ENCODE assay signal across 29 cellular contexts in genomic region chr2:240891492-240892340, GRCh38. TPM values are rescaled to one million over a fixed set of nuclear protein-coding genes. Genes with fewer than 3 reads are reported as not detected.
"Had no signal": no experiment of that assay in that cellular context is flagged by ENCODE, and none has a peak within 500 bp of the region (broad histone marks: within the 10 kb centered on the region; RNA-seq: fewer than 3 reads in every experiment).

No MANE protein-coding gene starts in this region.

- ATAC-seq: activated CD4-positive, alpha-beta T cell treated with anti-CD3 and anti-CD28 coated beads for 36 hours; activated CD8-positive, alpha-beta T cell treated with anti-CD3 and anti-CD28 coated beads, Interleukin-2, amount 10 ng/mL, durations not matched to agents 7 days and 5 days; activated T-cell treated with anti-CD3 and anti-CD28 coated beads, Interleukin-2, amount 50 U/mL, for 72 hours; gastroesophageal sphincter; left ventricle myocardium superior; pancreas; psoas muscle; stimulated activated naive CD8-positive, alpha-beta T cell treated with anti-CD3 and anti-CD28 coated beads, Interleukin-15, Interleukin-2, amounts not matched to agents 100 U/mL and 50 U/mL, for 24 hours had no signal

- H3K9me3 ChIP-seq: colonic mucosa, gastroesophageal sphincter, neutrophil, pancreas, psoas muscle, testis, transverse colon, vagina had no signal

- H3K27ac ChIP-seq: colonic mucosa, epithelial cell of prostate, gastroesophageal sphincter, hepatocyte, neutrophil, pancreas, psoas muscle, testis, transverse colon had no signal

- H3K4me3 ChIP-seq: colonic mucosa, gastroesophageal sphincter, hepatocyte, pancreas, psoas muscle, testis, transverse colon had no signal

- H3K4me1 ChIP-seq: gastroesophageal sphincter, psoas muscle, testis had no signal

- H3K36me3 ChIP-seq: colonic mucosa, gastroesophageal sphincter, neutrophil, pancreas, transverse colon, vagina had no signal

- DNase-seq: activated CD4-positive, alpha-beta T cell treated with anti-CD3 and anti-CD28 coated beads for 36 hours; activated CD4-positive, CD25-positive, alpha-beta regulatory T cell; activated CD8-positive, alpha-beta T cell treated with anti-CD3 and anti-CD28 coated beads, Interleukin-2, amount 10 ng/mL, durations not matched to agents 7 days and 5 days; activated effector memory CD4-positive, alpha-beta T cell treated with Interleukin-2 at 50 U/mL for 16 hours; activated naive CD4-positive, alpha-beta T cell treated with Interleukin-2 at 50 U/mL for 16 hours; activated T-cell treated with anti-CD3 and anti-CD28 coated beads for 4 hours; activated T-cell treated with anti-CD3 and anti-CD28 coated beads, Interleukin-2, amount 50 U/mL, for 72 hours; colonic mucosa; effector CD8-positive, alpha-beta T cell; islet precursor cell; left ventricle myocardium superior; stimulated activated naive CD8-positive, alpha-beta T cell treated with anti-CD3 and anti-CD28 coated beads, Interleukin-15, Interleukin-2, amounts not matched to agents 100 U/mL and 50 U/mL, for 24 hours; testis; transverse colon had no signal

- FAIRE-seq: bronchial epithelial cell, endometrium, pancreas had no signal

- H3K27me3 ChIP-seq: colonic mucosa, gastroesophageal sphincter, hepatocyte, neutrophil, pancreas, testis, transverse colon, vagina had no signal

RNA-seq across cellular contexts. Expression of gene MAB21L4, which starts 4.2 kb away (rescaled TPM):
- total RNA-seq: activated CD4-positive, alpha-beta T cell treated with anti-CD3 and anti-CD28 coated beads for 36 hours; activated CD8-positive, alpha-beta T cell treated with anti-CD3 and anti-CD28 coated beads, Interleukin-2, amount 10 ng/mL, durations not matched to agents 7 days and 5 days; activated T-cell treated with anti-CD3 and anti-CD28 coated beads, Interleukin-2, amount 50 U/mL, for 72 hours; dermis microvascular lymphatic vessel endothelial cell; fibroblast of lung; fibroblast of villous mesenchyme; left ventricle myocardium superior; lung microvascular endothelial cell; mesenteric fat pad; psoas muscle; T-helper 1 cell treated with Interleukin-12 subunit alpha and Interleukin-12 subunit beta and Interleukin-4 antibody, amounts not matched to agents 30 ng/mL and 1 ng/mL, for 36 hours; testis had no signal
- polyA plus RNA-seq: fibroblast of lung, psoas muscle had no signal

RNA-seq across cellular contexts. Expression of gene CROCC2, which starts 14.4 kb away (rescaled TPM):
- total RNA-seq: activated CD4-positive, alpha-beta T cell treated with anti-CD3 and anti-CD28 coated beads for 36 hours; activated CD8-positive, alpha-beta T cell treated with anti-CD3 and anti-CD28 coated beads, Interleukin-2, amount 10 ng/mL, durations not matched to agents 7 days and 5 days; activated T-cell treated with anti-CD3 and anti-CD28 coated beads, Interleukin-2, amount 50 U/mL, for 72 hours; bronchial epithelial cell; dermis microvascular lymphatic vessel endothelial cell; fibroblast of villous mesenchyme; gastroesophageal sphincter; left ventricle myocardium superior; lung microvascular endothelial cell; mesenteric fat pad; psoas muscle; T-helper 1 cell treated with Interleukin-12 subunit alpha and Interleukin-12 subunit beta and Interleukin-4 antibody, amounts not matched to agents 30 ng/mL and 1 ng/mL, for 36 hours; transverse colon had no signal

RNA-seq across cellular contexts. Expression of gene AGXT, which starts 23.1 kb away (rescaled TPM):
- total RNA-seq: activated CD4-positive, alpha-beta T cell treated with anti-CD3 and anti-CD28 coated beads for 36 hours; activated CD8-positive, alpha-beta T cell treated with anti-CD3 and anti-CD28 coated beads, Interleukin-2, amount 10 ng/mL, durations not matched to agents 7 days and 5 days; activated T-cell treated with anti-CD3 and anti-CD28 coated beads, Interleukin-2, amount 50 U/mL, for 72 hours; bronchial epithelial cell; dermis microvascular lymphatic vessel endothelial cell; fibroblast of lung; fibroblast of villous mesenchyme; gastroesophageal sphincter; lung microvascular endothelial cell; T-helper 1 cell treated with Interleukin-12 subunit alpha and Interleukin-12 subunit beta and Interleukin-4 antibody, amounts not matched to agents 30 ng/mL and 1 ng/mL, for 36 hours; vagina had no signal
- polyA plus RNA-seq: fibroblast of lung had no signal
